In the genomic region with DNA sequence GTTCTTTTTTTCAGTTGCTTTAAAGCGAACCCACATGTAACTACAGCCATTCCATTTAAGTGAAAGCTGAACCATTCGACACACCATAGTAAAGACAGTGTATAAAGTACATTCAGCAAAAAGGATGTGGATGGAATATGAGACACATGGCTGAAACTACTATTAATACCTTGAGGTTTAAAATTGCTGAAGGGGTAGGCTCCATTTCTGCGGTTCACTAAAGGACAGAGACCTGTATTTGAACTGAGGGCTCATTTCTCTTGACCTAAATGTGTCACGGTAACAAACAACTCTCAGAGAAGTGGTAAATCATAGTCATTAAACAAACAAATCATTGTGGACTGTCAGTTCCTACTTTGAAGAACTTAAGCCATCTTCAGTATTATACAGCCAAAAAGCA, we compare ENCODE assay signal across 25 cellular contexts.
DNase-seq lines count a peak whose midpoint lies in the region; ATAC-seq, FAIRE-seq and TF ChIP-seq lines count a peak whose summit lies in the region.
"Had no signal": no experiment of that assay in that cellular context is flagged by ENCODE, and none has a peak within 500 bp of the region (broad histone marks: within the 10 kb centered on the region; RNA-seq: fewer than 3 reads in every experiment).

No MANE protein-coding gene starts in this region.

- no peaks in the 10 kb centered on the region for H3K4me1 ChIP-seq in kidney (ENCODE audit: control insufficient read depth in 1 of 2, insufficient read depth in 1 of 2, low read depth in 1 of 2, low read length in 2 of 2)
- H3K4me1 ChIP-seq: BLaER1, Peyer's patch had no signal

- H3K4me3 Mint-ChIP-seq in activated naive CD4-positive, alpha-beta T cell treated with anti-CD3 and anti-CD28 coated beads for 36 hours = no peak overlapping the region
- H3K4me3 Mint-ChIP-seq: CD4-positive, CD25-positive, alpha-beta regulatory T cell; T-helper 17 cell had no signal

- H3K4me1 Mint-ChIP-seq in activated naive CD4-positive, alpha-beta T cell treated with anti-CD3 and anti-CD28 coated beads for 36 hours (ENCODE audit: low read depth) = no peaks in the 10 kb centered on the region
- H3K4me1 Mint-ChIP-seq: CD4-positive, CD25-positive, alpha-beta regulatory T cell; T-helper 17 cell had no signal

- FAIRE-seq in kidney (lab: Jason Lieb, UNC) = no peak
- FAIRE-seq: A204.1, D721Med, HTR-8/SVneo had no signal

- no peaks in the 10 kb centered on the region for H3K36me3 Mint-ChIP-seq in activated naive CD4-positive, alpha-beta T cell treated with anti-CD3 and anti-CD28 coated beads for 36 hours (ENCODE audit: low read depth)
- H3K36me3 Mint-ChIP-seq: CD4-positive, CD25-positive, alpha-beta regulatory T cell had no signal

- DNase-seq in NCI-H1417 (lab: John Stamatoyannopoulos, UW) (peak in 2 of 3 experiments; percentile 14 to 20), NCI-H1417 treated with DMSO at 0.1 percent for 48 hours (lab: John Stamatoyannopoulos, UW) (no peak), HT1080 (ENCODE audit: low read depth) (peak; percentile 11), NCI-H69 (lab: John Stamatoyannopoulos, UW) (peak; percentile 38), foreskin melanocyte (peak; percentile 48), kidney (no peak)
- no peak for DNase-seq in activated naive CD4-positive, alpha-beta T cell treated with anti-CD3 and anti-CD28 coated beads for 36 hours
- DNase-seq: CD4-positive, CD25-positive, alpha-beta regulatory T cell; DND-41; H7; KBM-7; MG63; NCI-H1048; NCI-H2029 treated with DMSO at 0.1 percent for 48 hours; NCI-H226; NCI-H524 treated with DMSO at 0.1 percent for 48 hours; Peyer's patch; T-helper 17 cell; T1000 had no signal

- H3K27me3 Mint-ChIP-seq in activated naive CD4-positive, alpha-beta T cell treated with anti-CD3 and anti-CD28 coated beads for 36 hours (ENCODE audit: low read depth) = no peaks in the 10 kb centered on the region
- H3K27me3 Mint-ChIP-seq: CD4-positive, CD25-positive, alpha-beta regulatory T cell; T-helper 17 cell had no signal

- no peaks in the 10 kb centered on the region for H3K9me3 Mint-ChIP-seq in activated naive CD4-positive, alpha-beta T cell treated with anti-CD3 and anti-CD28 coated beads for 36 hours

- intact Hi-C loops in activated naive CD4-positive, alpha-beta T cell treated with anti-CD3 and anti-CD28 coated beads for 36 hours (cut with micrococcal nuclease) = no loop called here
- intact Hi-C loops in kidney (cut with DNase I) = no loop called here

- no peak overlapping the region for H3K27ac ChIP-seq in kidney (ENCODE audit: low read depth in 2 of 2, low read length in 2 of 2)
- H3K27ac ChIP-seq: BLaER1, Peyer's patch had no signal

- no peak for TF ChIP-seq CTCF in kidney (IDR thresholded peaks at IDR 0.05; ENCODE audit: borderline replicate concordance, extremely low read depth, insufficient read depth)

- no peak for ATAC-seq in HG02588 (IDR thresholded peaks at IDR 0.05; ENCODE audit: unreplicated experiment)
- ATAC-seq: SK-N-SH treated with all-trans-retinoic acid at 6 μM for 48 hours, T-helper 17 cell had no signal

- H3K36me3 ChIP-seq in kidney (ENCODE audit: control insufficient read depth in 1 of 2, insufficient read depth in 2 of 2, low read length in 2 of 2) = no peaks in the 10 kb centered on the region
- H3K36me3 ChIP-seq: BLaER1, MG63, Peyer's patch had no signal

- H3K9me3 ChIP-seq in kidney (ENCODE audit: control insufficient read depth in 1 of 2, low read length in 2 of 2) = no peaks in the 10 kb centered on the region
- H3K9me3 ChIP-seq: BLaER1, MG63, Peyer's patch had no signal

- no peak overlapping the region for H3K4me3 ChIP-seq in kidney (ENCODE audit: low read length in 2 of 2)
- H3K4me3 ChIP-seq: BLaER1, MG63, Peyer's patch had no signal

- CTCF ChIA-PET in activated naive CD4-positive, alpha-beta T cell treated with anti-CD3 and anti-CD28 coated beads for 36 hours (lab: Charles Lee) = no interaction called here

- H3K9ac ChIP-seq in kidney (ENCODE audit: low read length in 2 of 2) = no peak overlapping the region
- H3K9ac ChIP-seq: BLaER1 had no signal

- H3K27ac Mint-ChIP-seq in activated naive CD4-positive, alpha-beta T cell treated with anti-CD3 and anti-CD28 coated beads for 36 hours = no peak overlapping the region
- H3K27ac Mint-ChIP-seq: CD4-positive, CD25-positive, alpha-beta regulatory T cell; T-helper 17 cell had no signal

Comparison
In these comparisons a context has a peak if more than half of its experiments do, and no peak if none do; other contexts are left out.
1. DNase-seq: peak in NCI-H1417 (2 of 3), HT1080 (single experiment), NCI-H69 (single experiment) and foreskin melanocyte (single experiment); none in NCI-H1417 treated with DMSO at 0.1 percent for 48 hours (single experiment), activated naive CD4-positive, alpha-beta T cell treated with anti-CD3 and anti-CD28 coated beads for 36 hours (single experiment) and kidney (single experiment).